ENCODE assay signal across 1 cellular context in the genomic region with DNA sequence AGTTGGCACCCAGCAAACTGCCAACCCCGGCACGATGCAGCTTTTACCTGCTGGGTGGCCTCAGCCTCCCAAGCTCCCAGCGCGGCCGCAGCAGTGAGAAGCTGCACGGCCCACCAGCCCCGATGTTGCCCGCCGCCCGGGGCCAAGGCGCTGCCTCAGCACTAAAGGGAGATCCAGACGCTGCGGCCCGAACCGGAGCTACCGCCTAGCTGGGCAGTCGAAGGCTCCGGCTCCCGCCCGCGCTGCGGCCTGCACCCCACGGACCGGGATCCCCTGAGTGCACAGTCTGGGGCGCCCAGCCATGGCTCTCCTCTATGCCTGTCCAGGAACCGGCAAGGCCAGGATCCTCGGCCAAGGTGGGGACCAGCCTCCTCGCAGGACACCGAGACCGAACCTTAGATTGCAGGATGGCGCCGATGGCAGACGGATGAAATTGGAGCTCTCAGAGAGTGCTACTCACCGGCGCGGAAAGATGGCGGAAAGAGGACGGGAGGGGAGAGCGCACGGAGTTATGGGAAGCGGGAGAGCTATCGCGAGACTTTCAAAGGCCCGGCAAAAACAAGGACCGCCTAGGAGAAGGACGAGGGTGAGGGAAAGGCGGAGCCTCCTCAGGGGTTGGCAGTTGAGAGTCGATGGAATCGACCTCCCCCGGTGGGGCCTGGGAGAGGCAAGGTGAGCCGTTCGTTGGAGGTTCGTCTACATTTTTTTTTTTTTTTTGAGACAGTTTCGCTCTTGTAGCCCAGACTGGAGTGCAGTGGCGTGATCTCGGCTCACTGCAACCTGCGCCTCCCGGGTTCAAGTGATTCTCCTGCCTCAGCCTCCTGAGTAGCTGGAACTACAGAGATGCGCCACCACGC.
TF ChIP-seq lines count a peak whose summit lies in the region.

A gene (minus strand): TSS at position 485 of the 857 bp plus-strand sequence. CDS start 1,221 bp downstream, outside the sequence.

TF ChIP-seq in HepG2, 621 proteins besides CTCF, POLR2A, EP300 and RAD21 (continued from another document and continues in another):
- TF ChIP-seq, protein P1, sequence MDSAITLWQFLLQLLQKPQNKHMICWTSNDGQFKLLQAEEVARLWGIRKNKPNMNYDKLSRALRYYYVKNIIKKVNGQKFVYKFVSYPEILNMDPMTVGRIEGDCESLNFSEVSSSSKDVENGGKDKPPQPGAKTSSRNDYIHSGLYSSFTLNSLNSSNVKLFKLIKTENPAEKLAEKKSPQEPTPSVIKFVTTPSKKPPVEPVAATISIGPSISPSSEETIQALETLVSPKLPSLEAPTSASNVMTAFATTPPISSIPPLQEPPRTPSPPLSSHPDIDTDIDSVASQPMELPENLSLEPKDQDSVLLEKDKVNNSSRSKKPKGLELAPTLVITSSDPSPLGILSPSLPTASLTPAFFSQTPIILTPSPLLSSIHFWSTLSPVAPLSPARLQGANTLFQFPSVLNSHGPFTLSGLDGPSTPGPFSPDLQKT (CRISPR knock-in tag; IDR thresholded peaks at IDR 0.05; ENCODE audit: borderline replicate concordance), result 0 out of 2 replicates have a peak, but pooled peaks have one; percentile 48
- TF ChIP-seq, protein P2, sequence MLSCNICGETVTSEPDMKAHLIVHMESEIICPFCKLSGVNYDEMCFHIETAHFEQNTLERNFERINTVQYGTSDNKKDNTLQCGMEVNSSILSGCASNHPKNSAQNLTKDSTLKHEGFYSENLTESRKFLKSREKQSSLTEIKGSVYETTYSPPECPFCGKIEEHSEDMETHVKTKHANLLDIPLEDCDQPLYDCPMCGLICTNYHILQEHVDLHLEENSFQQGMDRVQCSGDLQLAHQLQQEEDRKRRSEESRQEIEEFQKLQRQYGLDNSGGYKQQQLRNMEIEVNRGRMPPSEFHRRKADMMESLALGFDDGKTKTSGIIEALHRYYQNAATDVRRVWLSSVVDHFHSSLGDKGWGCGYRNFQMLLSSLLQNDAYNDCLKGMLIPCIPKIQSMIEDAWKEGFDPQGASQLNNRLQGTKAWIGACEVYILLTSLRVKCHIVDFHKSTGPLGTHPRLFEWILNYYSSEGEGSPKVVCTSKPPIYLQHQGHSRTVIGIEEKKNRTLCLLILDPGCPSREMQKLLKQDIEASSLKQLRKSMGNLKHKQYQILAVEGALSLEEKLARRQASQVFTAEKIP (CRISPR knock-in tag; IDR thresholded peaks at IDR 0.05; ENCODE audit: borderline replicate concordance), result 0 out of 2 replicates have a peak, but pooled peaks have one; percentile 75
- TF ChIP-seq JUNB (CRISPR knock-in tag; IDR thresholded peaks at IDR 0.05; ENCODE audit: borderline replicate concordance), result peak; percentile 77; the same call in 1 of the 2 replicates
- TF ChIP-seq, protein P3, sequence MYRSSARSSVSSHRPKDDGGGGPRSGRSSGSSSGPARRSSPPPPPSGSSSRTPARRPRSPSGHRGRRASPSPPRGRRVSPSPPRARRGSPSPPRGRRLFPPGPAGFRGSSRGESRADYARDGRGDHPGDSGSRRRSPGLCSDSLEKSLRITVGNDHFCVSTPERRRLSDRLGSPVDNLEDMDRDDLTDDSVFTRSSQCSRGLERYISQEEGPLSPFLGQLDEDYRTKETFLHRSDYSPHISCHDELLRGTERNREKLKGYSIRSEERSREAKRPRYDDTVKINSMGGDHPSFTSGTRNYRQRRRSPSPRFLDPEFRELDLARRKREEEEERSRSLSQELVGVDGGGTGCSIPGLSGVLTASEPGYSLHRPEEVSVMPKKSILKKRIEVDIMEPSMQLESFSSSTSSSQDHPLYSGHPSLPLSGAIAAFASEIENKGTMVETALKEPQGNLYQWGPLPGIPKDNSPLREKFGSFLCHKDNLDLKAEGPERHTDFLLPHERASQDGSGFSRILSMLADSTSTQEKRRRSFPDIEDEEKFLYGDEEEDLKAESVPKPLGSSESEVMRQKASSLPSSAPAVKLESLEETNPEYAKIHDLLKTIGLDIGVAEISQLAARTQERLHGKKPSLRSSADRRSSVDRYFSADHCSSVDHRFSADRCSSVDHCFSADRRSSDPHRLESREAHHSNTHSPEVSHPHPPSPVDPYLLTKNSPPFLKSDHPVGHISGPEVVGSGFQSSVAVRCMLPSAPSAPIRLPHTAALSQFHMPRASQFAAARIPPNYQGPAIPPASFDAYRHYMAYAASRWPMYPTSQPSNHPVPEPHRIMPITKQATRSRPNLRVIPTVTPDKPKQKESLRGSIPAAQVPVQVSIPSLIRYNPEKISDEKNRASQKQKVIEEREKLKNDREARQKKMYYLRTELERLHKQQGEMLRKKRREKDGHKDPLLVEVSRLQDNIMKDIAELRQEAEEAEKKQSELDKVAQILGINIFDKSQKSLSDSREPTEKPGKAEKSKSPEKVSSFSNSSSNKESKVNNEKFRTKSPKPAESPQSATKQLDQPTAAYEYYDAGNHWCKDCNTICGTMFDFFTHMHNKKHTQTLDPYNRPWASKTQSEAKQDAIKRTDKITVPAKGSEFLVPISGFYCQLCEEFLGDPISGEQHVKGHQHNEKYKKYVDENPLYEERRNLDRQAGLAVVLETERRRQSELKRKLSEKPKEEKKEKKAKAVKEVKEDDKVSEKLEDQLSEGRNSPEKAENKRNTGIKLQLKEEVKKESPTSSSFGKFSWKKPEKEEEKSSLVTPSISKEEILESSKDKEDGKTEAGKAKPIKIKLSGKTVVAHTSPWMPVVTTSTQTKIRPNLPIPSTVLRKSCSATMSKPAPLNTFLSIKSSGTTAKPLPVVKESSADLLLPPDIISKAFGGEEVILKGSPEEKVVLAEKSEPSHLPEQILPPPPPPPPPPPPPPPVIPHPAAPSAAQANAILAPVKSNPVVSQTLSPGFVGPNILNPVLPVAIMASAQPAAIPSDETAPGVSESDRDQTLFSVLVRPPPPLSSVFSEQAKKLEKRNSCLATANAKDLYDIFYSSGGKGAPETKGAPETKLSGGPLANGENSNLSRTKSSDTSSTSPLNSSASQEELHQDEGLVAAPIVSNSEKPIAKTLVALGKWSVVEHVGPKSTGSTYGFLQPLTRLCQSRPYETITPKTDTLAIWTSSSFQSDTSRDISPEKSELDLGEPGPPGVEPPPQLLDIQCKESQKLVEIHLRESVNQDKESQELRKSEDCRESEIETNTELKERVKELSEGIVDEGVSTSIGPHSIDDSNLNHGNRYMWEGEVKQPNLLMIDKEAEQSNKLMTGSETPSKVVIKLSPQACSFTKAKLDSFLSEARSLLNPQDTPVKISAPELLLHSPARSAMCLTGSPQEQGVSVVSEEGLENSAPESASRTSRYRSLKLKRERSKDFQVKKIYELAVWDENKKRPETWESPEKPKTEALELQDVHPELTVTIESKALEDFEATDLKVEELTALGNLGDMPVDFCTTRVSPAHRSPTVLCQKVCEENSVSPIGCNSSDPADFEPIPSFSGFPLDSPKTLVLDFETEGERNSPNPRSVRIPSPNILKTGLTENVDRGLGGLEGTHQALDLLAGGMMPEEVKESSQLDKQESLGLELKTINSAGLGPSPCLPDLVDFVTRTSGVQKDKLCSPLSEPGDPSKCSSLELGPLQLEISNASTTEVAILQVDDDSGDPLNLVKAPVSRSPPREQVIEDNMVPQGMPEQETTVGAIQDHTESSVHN (CRISPR knock-in tag; IDR thresholded peaks at IDR 0.05), result peak; percentile 90
- peak; percentile 94 for TF ChIP-seq ZFAT (CRISPR knock-in tag; conservative IDR thresholded peaks at IDR 0.05)
- TF ChIP-seq ZNF33B (CRISPR knock-in tag; IDR thresholded peaks at IDR 0.05), result peak; percentile 90; the same call in 1 of the 2 replicates
- TF ChIP-seq, protein P4, sequence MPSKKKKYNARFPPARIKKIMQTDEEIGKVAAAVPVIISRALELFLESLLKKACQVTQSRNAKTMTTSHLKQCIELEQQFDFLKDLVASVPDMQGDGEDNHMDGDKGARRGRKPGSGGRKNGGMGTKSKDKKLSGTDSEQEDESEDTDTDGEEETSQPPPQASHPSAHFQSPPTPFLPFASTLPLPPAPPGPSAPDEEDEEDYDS (CRISPR knock-in tag; IDR thresholded peaks at IDR 0.05), result peak; percentile 98
- peak; percentile 98 for TF ChIP-seq ZNF274 (CRISPR knock-in tag; IDR thresholded peaks at IDR 0.05)
- peak; percentile 38 for TF ChIP-seq ZKSCAN1 (IDR thresholded peaks at IDR 0.05; ENCODE audit: low read length)
- TF ChIP-seq AGO2 (optimal IDR thresholded peaks at IDR 0.05; ENCODE audit: low read depth, low read length), result peak; percentile 99
- peak; percentile 92; the same call in 1 of the 2 replicates for TF ChIP-seq ZNF773 (CRISPR knock-in tag; IDR thresholded peaks at IDR 0.05; ENCODE audit: borderline replicate concordance)
- TF ChIP-seq HNRNPLL (IDR thresholded peaks at IDR 0.05; ENCODE audit: low read depth, low read length, poor library complexity, severe bottlenecking), result peak; percentile 69
- TF ChIP-seq ZNF292 (CRISPR knock-in tag; IDR thresholded peaks at IDR 0.05; ENCODE audit: borderline replicate concordance, low read depth), result peak; percentile 93; the same call in 1 of the 2 replicates
- TF ChIP-seq ZNF326 (CRISPR knock-in tag; IDR thresholded peaks at IDR 0.05; ENCODE audit: borderline replicate concordance), result no peak; the same call in 1 of the 2 replicates
- no peak for TF ChIP-seq XBP1 (CRISPR knock-in tag; IDR thresholded peaks at IDR 0.05)
- peak; percentile 99 for TF ChIP-seq KDM4B (CRISPR knock-in tag; IDR thresholded peaks at IDR 0.05)
- TF ChIP-seq NONO (IDR thresholded peaks at IDR 0.05), result no peak
- peak; percentile 100 for TF ChIP-seq NONO (CRISPR knock-in tag; conservative IDR thresholded peaks at IDR 0.05)
- TF ChIP-seq, protein P5, sequence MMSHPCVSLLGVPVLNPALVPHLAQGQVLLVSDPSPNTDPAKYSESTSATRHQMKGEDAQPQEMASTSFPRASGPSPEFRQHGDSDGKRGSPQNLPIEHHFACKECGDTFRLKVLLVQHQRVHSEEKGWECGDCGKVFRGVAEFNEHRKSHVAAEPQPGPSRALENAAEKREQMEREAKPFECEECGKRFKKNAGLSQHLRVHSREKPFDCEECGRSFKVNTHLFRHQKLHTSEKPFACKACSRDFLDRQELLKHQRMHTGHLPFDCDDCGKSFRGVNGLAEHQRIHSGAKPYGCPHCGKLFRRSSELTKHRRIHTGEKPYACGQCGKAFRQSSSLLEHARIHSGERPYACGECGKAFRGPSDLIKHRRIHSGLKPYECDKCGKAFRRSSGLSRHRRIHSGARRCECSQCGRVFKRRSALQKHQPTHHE (CRISPR knock-in tag; IDR thresholded peaks at IDR 0.05; ENCODE audit: borderline replicate concordance), result peak; percentile 99
- peak; percentile 86 for TF ChIP-seq SIX1 (CRISPR knock-in tag; IDR thresholded peaks at IDR 0.05; ENCODE audit: borderline replicate concordance)
- TF ChIP-seq TBP (CRISPR knock-in tag; IDR thresholded peaks at IDR 0.05), result peak; percentile 87; the same call in 1 of the 2 replicates
- TF ChIP-seq, protein P6, sequence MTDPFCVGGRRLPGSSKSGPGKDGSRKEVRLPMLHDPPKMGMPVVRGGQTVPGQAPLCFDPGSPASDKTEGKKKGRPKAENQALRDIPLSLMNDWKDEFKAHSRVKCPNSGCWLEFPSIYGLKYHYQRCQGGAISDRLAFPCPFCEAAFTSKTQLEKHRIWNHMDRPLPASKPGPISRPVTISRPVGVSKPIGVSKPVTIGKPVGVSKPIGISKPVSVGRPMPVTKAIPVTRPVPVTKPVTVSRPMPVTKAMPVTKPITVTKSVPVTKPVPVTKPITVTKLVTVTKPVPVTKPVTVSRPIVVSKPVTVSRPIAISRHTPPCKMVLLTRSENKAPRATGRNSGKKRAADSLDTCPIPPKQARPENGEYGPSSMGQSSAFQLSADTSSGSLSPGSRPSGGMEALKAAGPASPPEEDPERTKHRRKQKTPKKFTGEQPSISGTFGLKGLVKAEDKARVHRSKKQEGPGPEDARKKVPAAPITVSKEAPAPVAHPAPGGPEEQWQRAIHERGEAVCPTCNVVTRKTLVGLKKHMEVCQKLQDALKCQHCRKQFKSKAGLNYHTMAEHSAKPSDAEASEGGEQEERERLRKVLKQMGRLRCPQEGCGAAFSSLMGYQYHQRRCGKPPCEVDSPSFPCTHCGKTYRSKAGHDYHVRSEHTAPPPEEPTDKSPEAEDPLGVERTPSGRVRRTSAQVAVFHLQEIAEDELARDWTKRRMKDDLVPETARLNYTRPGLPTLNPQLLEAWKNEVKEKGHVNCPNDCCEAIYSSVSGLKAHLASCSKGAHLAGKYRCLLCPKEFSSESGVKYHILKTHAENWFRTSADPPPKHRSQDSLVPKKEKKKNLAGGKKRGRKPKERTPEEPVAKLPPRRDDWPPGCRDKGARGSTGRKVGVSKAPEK (CRISPR knock-in tag; IDR thresholded peaks at IDR 0.05; ENCODE audit: borderline replicate concordance), result peak; percentile 100
- peak; percentile 98; the same call in 1 of the 2 replicates for TF ChIP-seq ZNF598 (CRISPR knock-in tag; IDR thresholded peaks at IDR 0.05; ENCODE audit: borderline replicate concordance)
- TF ChIP-seq ASH2L (IDR thresholded peaks at IDR 0.05; ENCODE audit: insufficient read length, low read depth, low read length), result peak; percentile 100
- TF ChIP-seq STAG1 (CRISPR knock-in tag; IDR thresholded peaks at IDR 0.05), result peak; percentile 16; the same call in 1 of the 2 replicates
- TF ChIP-seq, protein P7, sequence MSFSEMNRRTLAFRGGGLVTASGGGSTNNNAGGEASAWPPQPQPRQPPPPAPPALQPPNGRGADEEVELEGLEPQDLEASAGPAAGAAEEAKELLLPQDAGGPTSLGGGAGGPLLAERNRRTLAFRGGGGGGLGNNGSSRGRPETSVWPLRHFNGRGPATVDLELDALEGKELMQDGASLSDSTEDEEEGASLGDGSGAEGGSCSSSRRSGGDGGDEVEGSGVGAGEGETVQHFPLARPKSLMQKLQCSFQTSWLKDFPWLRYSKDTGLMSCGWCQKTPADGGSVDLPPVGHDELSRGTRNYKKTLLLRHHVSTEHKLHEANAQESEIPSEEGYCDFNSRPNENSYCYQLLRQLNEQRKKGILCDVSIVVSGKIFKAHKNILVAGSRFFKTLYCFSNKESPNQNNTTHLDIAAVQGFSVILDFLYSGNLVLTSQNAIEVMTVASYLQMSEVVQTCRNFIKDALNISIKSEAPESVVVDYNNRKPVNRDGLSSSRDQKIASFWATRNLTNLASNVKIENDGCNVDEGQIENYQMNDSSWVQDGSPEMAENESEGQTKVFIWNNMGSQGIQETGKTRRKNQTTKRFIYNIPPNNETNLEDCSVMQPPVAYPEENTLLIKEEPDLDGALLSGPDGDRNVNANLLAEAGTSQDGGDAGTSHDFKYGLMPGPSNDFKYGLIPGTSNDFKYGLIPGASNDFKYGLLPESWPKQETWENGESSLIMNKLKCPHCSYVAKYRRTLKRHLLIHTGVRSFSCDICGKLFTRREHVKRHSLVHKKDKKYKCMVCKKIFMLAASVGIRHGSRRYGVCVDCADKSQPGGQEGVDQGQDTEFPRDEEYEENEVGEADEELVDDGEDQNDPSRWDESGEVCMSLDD (CRISPR knock-in tag; IDR thresholded peaks at IDR 0.05; ENCODE audit: borderline replicate concordance), result peak; percentile 97; the same call in 1 of the 2 replicates
- TF ChIP-seq SMARCC2 (IDR thresholded peaks at IDR 0.05), result no peak
- TF ChIP-seq, protein P8, sequence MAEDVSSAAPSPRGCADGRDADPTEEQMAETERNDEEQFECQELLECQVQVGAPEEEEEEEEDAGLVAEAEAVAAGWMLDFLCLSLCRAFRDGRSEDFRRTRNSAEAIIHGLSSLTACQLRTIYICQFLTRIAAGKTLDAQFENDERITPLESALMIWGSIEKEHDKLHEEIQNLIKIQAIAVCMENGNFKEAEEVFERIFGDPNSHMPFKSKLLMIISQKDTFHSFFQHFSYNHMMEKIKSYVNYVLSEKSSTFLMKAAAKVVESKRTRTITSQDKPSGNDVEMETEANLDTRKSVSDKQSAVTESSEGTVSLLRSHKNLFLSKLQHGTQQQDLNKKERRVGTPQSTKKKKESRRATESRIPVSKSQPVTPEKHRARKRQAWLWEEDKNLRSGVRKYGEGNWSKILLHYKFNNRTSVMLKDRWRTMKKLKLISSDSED (CRISPR knock-in tag; IDR thresholded peaks at IDR 0.05), result peak; percentile 80
